16 cellular contexts compared by ENCODE assay signal in the genomic region with DNA sequence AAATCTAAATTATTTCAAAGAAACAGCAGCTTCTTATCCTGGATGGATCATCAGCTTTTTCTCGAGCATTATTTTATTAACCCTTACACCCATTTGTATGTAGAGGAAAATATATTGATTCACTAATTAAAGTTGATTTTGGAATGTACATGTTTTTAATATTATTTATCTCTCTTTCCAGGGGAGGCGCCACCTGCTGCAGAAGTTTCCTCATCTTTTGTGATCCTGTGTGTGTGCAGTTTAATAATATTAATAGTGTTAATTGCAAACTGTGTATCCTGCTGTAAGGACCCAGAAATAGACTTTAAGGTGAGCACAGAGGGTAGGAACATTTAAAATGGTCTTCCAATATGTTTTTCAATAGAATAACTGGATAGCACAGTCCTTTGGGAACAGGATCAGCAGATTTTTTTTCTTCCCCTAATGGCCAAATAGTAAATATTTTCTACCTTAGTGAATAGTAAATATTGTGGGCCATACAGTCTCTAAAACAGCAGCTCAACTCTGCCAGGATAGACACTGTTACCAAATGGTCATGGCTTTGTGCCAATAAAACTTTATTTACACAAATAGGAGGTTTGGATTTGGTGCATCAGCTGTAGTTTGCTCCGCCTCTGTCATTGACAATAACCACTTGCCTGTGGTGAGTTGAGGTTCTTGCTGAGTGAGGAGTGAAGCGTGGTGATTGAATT.
"Had no signal": no experiment of that assay in that cellular context is flagged by ENCODE, and none has a peak within 500 bp of the region (broad histone marks: within the 10 kb centered on the region; RNA-seq: fewer than 3 reads in every experiment).

No MANE protein-coding gene starts in this region.

- H3K4me2 ChIP-seq: smooth muscle cell had no signal

- H3K27ac Mint-ChIP-seq: activated CD4-positive, alpha-beta memory T cell treated with anti-CD3 and anti-CD28 coated beads for 36 hours; activated naive CD8-positive, alpha-beta T cell; naive thymus-derived CD8-positive, alpha-beta T cell; stimulated activated effector memory CD8-positive, alpha-beta T cell treated with anti-CD3 and anti-CD28 coated beads, Interleukin-12 subunit alpha, Interleukin-12 subunit beta, amount 100 ng/mL, for 72 hours had no signal

- ATAC-seq: naive thymus-derived CD8-positive, alpha-beta T cell; stimulated activated effector memory CD8-positive, alpha-beta T cell treated with anti-CD3 and anti-CD28 coated beads, Interleukin-12 subunit alpha, Interleukin-12 subunit beta, amount 100 ng/mL, for 72 hours had no signal

- DNase-seq: activated CD4-positive, alpha-beta memory T cell treated with anti-CD3 and anti-CD28 coated beads for 36 hours; activated CD4-positive, CD25-positive, alpha-beta regulatory T cell treated with anti-CD3 and anti-CD28 coated beads, Interleukin-2, amount 50 U/mL, for 72 hours; activated gamma-delta T cell; activated T-cell treated with anti-CD3 and anti-CD28 coated beads, Interleukin-2, amount 50 U/mL, for 48 hours; effector memory CD4-positive, alpha-beta T cell; erythroblast; right cardiac atrium; thyroid gland had no signal

- H3K27me3 ChIP-seq: thyroid gland, vagina had no signal

- H3K4me3 ChIP-seq: smooth muscle cell, thyroid gland, vagina had no signal

- H3K27ac ChIP-seq: thyroid gland, vagina had no signal

- H3K27me3 Mint-ChIP-seq: activated CD4-positive, alpha-beta memory T cell treated with anti-CD3 and anti-CD28 coated beads for 36 hours; activated naive CD8-positive, alpha-beta T cell; brain; central memory CD8-positive, alpha-beta T cell had no signal

- H3K9me3 Mint-ChIP-seq: activated CD4-positive, alpha-beta memory T cell treated with anti-CD3 and anti-CD28 coated beads for 36 hours; brain; central memory CD8-positive, alpha-beta T cell; naive thymus-derived CD8-positive, alpha-beta T cell; stimulated activated effector memory CD8-positive, alpha-beta T cell treated with anti-CD3 and anti-CD28 coated beads, Interleukin-12 subunit alpha, Interleukin-12 subunit beta, amount 100 ng/mL, for 72 hours had no signal

- H3K4me3 Mint-ChIP-seq: activated CD4-positive, alpha-beta memory T cell treated with anti-CD3 and anti-CD28 coated beads for 36 hours; activated naive CD8-positive, alpha-beta T cell; brain; central memory CD8-positive, alpha-beta T cell; stimulated activated effector memory CD8-positive, alpha-beta T cell treated with anti-CD3 and anti-CD28 coated beads, Interleukin-12 subunit alpha, Interleukin-12 subunit beta, amount 100 ng/mL, for 72 hours had no signal

- H3K9me3 ChIP-seq: thyroid gland, vagina had no signal

- FAIRE-seq: TTC549 had no signal
